Comparison of ENCODE assay signal across 1 cellular context in the genomic region with DNA sequence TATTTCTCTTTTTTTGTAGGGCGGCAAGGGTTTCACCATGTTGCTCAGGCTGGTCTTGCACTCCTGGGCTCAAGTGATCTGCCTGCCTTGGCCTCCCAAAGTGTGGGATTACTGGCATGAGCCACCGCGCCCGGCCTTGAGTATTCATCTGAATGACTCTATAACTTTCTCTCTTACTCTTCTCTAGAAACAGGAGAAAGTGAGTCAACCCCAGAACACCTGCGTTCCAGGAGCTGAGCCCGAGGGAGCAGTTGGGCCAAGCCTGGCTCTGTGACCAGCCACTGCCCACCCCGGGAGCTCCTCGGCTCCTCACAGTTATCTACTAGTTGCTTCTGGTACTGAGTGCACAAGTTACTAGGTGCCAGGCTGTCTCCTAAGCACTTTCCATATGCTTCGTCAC.
TF ChIP-seq lines count a peak whose summit lies in the region.

No MANE protein-coding gene starts in this region.

TF ChIP-seq in K562, 482 proteins besides CTCF, POLR2A, EP300 and RAD21 (continued from another document):
- TF ChIP-seq, protein P1, sequence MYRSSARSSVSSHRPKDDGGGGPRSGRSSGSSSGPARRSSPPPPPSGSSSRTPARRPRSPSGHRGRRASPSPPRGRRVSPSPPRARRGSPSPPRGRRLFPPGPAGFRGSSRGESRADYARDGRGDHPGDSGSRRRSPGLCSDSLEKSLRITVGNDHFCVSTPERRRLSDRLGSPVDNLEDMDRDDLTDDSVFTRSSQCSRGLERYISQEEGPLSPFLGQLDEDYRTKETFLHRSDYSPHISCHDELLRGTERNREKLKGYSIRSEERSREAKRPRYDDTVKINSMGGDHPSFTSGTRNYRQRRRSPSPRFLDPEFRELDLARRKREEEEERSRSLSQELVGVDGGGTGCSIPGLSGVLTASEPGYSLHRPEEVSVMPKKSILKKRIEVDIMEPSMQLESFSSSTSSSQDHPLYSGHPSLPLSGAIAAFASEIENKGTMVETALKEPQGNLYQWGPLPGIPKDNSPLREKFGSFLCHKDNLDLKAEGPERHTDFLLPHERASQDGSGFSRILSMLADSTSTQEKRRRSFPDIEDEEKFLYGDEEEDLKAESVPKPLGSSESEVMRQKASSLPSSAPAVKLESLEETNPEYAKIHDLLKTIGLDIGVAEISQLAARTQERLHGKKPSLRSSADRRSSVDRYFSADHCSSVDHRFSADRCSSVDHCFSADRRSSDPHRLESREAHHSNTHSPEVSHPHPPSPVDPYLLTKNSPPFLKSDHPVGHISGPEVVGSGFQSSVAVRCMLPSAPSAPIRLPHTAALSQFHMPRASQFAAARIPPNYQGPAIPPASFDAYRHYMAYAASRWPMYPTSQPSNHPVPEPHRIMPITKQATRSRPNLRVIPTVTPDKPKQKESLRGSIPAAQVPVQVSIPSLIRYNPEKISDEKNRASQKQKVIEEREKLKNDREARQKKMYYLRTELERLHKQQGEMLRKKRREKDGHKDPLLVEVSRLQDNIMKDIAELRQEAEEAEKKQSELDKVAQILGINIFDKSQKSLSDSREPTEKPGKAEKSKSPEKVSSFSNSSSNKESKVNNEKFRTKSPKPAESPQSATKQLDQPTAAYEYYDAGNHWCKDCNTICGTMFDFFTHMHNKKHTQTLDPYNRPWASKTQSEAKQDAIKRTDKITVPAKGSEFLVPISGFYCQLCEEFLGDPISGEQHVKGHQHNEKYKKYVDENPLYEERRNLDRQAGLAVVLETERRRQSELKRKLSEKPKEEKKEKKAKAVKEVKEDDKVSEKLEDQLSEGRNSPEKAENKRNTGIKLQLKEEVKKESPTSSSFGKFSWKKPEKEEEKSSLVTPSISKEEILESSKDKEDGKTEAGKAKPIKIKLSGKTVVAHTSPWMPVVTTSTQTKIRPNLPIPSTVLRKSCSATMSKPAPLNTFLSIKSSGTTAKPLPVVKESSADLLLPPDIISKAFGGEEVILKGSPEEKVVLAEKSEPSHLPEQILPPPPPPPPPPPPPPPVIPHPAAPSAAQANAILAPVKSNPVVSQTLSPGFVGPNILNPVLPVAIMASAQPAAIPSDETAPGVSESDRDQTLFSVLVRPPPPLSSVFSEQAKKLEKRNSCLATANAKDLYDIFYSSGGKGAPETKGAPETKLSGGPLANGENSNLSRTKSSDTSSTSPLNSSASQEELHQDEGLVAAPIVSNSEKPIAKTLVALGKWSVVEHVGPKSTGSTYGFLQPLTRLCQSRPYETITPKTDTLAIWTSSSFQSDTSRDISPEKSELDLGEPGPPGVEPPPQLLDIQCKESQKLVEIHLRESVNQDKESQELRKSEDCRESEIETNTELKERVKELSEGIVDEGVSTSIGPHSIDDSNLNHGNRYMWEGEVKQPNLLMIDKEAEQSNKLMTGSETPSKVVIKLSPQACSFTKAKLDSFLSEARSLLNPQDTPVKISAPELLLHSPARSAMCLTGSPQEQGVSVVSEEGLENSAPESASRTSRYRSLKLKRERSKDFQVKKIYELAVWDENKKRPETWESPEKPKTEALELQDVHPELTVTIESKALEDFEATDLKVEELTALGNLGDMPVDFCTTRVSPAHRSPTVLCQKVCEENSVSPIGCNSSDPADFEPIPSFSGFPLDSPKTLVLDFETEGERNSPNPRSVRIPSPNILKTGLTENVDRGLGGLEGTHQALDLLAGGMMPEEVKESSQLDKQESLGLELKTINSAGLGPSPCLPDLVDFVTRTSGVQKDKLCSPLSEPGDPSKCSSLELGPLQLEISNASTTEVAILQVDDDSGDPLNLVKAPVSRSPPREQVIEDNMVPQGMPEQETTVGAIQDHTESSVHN (IDR thresholded peaks at IDR 0.05; ENCODE audit: borderline replicate concordance in 1 of 2, low read depth in 1 of 2), result no peak
- TF ChIP-seq BRF1 (IDR thresholded peaks at IDR 0.05; ENCODE audit: borderline replicate concordance, extremely low read depth, insufficient read length), result no peak
- no peak for TF ChIP-seq ZKSCAN3 (CRISPR knock-in tag; IDR thresholded peaks at IDR 0.05)
- TF ChIP-seq BACH1 (tag; IDR thresholded peaks at IDR 0.05), result no peak
- TF ChIP-seq, protein P2, sequence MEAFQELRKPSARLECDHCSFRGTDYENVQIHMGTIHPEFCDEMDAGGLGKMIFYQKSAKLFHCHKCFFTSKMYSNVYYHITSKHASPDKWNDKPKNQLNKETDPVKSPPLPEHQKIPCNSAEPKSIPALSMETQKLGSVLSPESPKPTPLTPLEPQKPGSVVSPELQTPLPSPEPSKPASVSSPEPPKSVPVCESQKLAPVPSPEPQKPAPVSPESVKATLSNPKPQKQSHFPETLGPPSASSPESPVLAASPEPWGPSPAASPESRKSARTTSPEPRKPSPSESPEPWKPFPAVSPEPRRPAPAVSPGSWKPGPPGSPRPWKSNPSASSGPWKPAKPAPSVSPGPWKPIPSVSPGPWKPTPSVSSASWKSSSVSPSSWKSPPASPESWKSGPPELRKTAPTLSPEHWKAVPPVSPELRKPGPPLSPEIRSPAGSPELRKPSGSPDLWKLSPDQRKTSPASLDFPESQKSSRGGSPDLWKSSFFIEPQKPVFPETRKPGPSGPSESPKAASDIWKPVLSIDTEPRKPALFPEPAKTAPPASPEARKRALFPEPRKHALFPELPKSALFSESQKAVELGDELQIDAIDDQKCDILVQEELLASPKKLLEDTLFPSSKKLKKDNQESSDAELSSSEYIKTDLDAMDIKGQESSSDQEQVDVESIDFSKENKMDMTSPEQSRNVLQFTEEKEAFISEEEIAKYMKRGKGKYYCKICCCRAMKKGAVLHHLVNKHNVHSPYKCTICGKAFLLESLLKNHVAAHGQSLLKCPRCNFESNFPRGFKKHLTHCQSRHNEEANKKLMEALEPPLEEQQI (IDR thresholded peaks at IDR 0.05), result no peak
- no peak for TF ChIP-seq ZNF175 (CRISPR knock-in tag; IDR thresholded peaks at IDR 0.05; ENCODE audit: low read depth)
- TF ChIP-seq, protein P3, sequence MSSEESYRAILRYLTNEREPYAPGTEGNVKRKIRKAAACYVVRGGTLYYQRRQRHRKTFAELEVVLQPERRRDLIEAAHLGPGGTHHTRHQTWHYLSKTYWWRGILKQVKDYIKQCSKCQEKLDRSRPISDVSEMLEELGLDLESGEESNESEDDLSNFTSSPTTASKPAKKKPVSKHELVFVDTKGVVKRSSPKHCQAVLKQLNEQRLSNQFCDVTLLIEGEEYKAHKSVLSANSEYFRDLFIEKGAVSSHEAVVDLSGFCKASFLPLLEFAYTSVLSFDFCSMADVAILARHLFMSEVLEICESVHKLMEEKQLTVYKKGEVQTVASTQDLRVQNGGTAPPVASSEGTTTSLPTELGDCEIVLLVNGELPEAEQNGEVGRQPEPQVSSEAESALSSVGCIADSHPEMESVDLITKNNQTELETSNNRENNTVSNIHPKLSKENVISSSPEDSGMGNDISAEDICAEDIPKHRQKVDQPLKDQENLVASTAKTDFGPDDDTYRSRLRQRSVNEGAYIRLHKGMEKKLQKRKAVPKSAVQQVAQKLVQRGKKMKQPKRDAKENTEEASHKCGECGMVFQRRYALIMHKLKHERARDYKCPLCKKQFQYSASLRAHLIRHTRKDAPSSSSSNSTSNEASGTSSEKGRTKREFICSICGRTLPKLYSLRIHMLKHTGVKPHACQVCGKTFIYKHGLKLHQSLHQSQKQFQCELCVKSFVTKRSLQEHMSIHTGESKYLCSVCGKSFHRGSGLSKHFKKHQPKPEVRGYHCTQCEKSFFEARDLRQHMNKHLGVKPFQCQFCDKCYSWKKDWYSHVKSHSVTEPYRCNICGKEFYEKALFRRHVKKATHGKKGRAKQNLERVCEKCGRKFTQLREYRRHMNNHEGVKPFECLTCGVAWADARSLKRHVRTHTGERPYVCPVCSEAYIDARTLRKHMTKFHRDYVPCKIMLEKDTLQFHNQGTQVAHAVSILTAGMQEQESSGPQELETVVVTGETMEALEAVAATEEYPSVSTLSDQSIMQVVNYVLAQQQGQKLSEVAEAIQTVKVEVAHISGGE (CRISPR knock-in tag; IDR thresholded peaks at IDR 0.05), result no peak
- TF ChIP-seq, protein P4, sequence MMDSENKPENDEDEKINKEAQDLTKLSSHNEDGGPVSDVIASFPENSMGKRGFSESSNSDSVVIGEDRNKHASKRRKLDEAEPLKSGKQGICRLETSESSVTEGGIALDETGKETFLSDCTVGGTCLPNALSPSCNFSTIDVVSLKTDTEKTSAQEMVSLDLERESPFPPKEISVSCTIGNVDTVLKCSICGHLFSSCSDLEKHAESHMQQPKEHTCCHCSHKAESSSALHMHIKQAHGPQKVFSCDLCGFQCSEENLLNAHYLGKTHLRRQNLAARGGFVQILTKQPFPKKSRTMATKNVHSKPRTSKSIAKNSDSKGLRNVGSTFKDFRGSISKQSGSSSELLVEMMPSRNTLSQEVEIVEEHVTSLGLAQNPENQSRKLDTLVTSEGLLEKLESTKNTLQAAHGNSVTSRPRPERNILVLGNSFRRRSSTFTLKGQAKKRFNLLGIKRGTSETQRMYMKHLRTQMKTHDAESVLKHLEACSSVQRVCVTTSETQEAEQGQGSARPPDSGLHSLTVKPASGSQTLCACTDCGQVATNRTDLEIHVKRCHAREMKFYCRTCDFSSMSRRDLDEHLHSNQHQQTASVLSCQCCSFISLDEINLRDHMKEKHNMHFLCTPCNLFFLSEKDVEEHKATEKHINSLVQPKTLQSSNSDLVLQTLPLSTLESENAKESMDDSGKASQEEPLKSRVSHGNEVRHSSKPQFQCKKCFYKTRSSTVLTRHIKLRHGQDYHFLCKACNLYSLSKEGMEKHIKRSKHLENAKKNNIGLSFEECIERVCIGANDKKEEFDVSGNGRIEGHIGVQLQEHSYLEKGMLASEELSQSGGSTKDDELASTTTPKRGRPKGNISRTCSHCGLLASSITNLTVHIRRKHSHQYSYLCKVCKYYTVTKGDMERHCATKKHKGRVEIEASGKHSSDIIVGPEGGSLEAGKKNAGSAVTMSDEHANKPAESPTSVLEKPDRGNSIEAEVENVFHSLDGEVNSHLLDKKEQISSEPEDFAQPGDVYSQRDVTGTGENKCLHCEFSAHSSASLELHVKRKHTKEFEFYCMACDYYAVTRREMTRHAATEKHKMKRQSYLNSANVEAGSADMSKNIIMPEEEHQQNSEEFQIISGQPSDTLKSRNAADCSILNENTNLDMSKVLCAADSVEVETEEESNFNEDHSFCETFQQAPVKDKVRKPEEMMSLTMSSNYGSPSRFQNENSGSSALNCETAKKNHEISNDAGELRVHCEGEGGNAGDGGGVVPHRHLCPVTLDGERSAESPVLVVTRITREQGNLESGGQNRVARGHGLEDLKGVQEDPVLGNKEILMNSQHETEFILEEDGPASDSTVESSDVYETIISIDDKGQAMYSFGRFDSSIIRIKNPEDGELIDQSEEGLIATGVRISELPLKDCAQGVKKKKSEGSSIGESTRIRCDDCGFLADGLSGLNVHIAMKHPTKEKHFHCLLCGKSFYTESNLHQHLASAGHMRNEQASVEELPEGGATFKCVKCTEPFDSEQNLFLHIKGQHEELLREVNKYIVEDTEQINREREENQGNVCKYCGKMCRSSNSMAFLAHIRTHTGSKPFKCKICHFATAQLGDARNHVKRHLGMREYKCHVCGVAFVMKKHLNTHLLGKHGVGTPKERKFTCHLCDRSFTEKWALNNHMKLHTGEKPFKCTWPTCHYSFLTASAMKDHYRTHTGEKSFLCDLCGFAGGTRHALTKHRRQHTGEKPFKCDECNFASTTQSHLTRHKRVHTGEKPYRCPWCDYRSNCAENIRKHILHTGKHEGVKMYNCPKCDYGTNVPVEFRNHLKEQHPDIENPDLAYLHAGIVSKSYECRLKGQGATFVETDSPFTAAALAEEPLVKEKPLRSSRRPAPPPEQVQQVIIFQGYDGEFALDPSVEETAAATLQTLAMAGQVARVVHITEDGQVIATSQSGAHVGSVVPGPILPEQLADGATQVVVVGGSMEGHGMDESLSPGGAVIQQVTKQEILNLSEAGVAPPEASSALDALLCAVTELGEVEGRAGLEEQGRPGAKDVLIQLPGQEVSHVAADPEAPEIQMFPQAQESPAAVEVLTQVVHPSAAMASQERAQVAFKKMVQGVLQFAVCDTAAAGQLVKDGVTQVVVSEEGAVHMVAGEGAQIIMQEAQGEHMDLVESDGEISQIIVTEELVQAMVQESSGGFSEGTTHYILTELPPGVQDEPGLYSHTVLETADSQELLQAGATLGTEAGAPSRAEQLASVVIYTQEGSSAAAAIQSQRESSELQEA (IDR thresholded peaks at IDR 0.05; ENCODE audit: low read depth), result no peak
